Comparison of ENCODE assay signal across 8 cellular contexts in the genomic region with DNA sequence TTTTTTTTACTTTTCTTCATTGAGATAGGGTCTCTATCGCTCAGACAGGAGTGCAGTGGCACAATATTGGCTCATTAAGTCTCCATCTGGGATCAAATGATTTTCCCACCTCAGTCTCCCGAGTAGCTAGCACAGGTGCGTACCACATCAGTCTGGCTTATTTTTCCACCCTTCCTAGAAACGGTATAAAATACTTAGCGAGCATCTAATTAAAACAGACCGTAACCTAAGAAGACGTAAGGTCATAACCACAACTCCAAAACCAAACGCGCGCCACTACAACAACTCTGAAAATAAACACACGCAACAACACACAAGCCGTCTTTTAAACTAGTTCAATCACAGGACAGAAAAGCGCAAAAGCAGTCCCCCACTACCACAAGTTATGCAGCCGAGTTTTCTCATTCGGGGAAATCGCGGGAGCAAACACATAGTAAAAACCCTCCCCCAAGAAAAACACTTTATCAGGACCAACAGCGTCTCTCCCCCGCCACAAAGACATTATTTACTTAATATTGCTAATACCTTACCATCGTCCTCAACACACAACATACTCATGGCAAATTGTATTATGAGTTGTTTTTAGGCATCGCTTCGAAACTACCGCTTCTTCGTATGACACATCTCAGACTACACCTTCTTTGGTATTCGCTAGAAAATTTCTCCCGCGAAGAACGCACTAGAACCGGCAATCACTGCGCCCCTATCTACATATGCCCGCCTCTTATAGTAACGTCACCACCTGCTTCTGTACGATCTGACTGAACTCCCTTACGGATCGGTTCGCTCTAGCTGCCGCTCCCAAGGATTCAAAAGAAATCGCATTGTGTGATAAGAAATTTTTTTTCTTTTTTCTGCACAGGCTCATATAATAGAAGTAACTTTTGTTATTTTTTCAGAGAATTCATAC. TPM values are rescaled to one million over a fixed set of nuclear protein-coding genes. Genes with fewer than 3 reads are reported as not detected.
DNase-seq lines count a peak whose midpoint lies in the region; ATAC-seq and TF ChIP-seq lines count a peak whose summit lies in the region.

No MANE protein-coding gene starts in this region.

- in situ Hi-C loops in Panc1 (cut with HindIII; ENCODE audit: low pct_unique_long_range_greater_than_20kb, low sequenced_read_pairs): no loop called here

- H3K4me3 Mint-ChIP-seq in activated T-helper 1 cell treated with anti-CD3 and anti-CD28 coated beads, Interleukin-12 subunit alpha, Interleukin-12 subunit beta, Interleukin-2, Interleukin-4 antibody, amounts not matched to agents 30 ng/mL and 10 ng/mL and 1 ng/mL, durations not matched to agents 14 hours and 24 hours and 36 hours: peak overlapping the region; percentile 63
- peak overlapping the region; percentile 83 to 93 (median 88) for H3K4me3 Mint-ChIP-seq in naive thymus-derived CD4-positive, alpha-beta T cell
- peak overlapping the region; percentile 64 for H3K4me3 Mint-ChIP-seq in stimulated activated effector memory CD8-positive, alpha-beta T cell treated with anti-CD3 and anti-CD28 coated beads, Interleukin-12 subunit alpha, Interleukin-12 subunit beta, amount 100 ng/mL, for 72 hours

- ATAC-seq in GM21529 (IDR thresholded peaks at IDR 0.05; ENCODE audit: unreplicated experiment): peak; percentile 71
- peak; percentile 95 for ATAC-seq in Panc1
- peak; percentile 88 for ATAC-seq in naive thymus-derived CD4-positive, alpha-beta T cell
- ATAC-seq in stimulated activated effector memory CD8-positive, alpha-beta T cell treated with anti-CD3 and anti-CD28 coated beads, Interleukin-12 subunit alpha, Interleukin-12 subunit beta, amount 100 ng/mL, for 72 hours: peak; percentile 84

- H3K9me3 ChIP-seq in Panc1 (ENCODE audit: control insufficient read depth, insufficient read depth, low read depth, low read length): no peaks in the 10 kb centered on the region
- no peaks in the 10 kb centered on the region for H3K9me3 ChIP-seq in naive thymus-derived CD4-positive, alpha-beta T cell (ENCODE audit: control insufficient read depth in 2 of 3, low read length in 3 of 3)

- CTCF ChIA-PET in Panc1 (lab: Charles Lee): no interaction called here
- CTCF ChIA-PET in naive thymus-derived CD4-positive, alpha-beta T cell (lab: Charles Lee): interaction anchor here (0.7 to 1.0 kb wide), 2 partner anchors 66 to 671 kb away, joined by 3 read pairs; no protein-coding TSS in a partner anchor

- POLR2A ChIA-PET in Panc1 (lab: Charles Lee): interaction anchor here (0.7 to 1.5 kb wide), 3 partner anchors 27 to 34 kb away, joined by 3 to 4 read pairs (median 4); partner anchors contain the start of gene RAD51C
- POLR2A ChIA-PET in naive thymus-derived CD4-positive, alpha-beta T cell (lab: Charles Lee): interaction anchor here (0.7 to 2.6 kb wide), 2 partner anchors 27 to 140 kb away, joined by 3 to 30 read pairs; no protein-coding TSS in a partner anchor

- peak overlapping the region; percentile 95 for H3K27ac ChIP-seq in Panc1 (ENCODE audit: low read length)
- H3K27ac ChIP-seq in naive thymus-derived CD4-positive, alpha-beta T cell (ENCODE audit: low read depth, low read length): peak overlapping the region; percentile 82

- TSS peak; percentile 100 for BruUV-seq in Panc1 (replicated peaks; lab: Mats Ljungman, UMichigan)

- DNase-seq in DMS 273 treated with DMSO at 0.1 percent for 48 hours (lab: John Stamatoyannopoulos, UW) (peak; percentile 99), KG1 (lab: John Stamatoyannopoulos, UW) (peak; percentile 54), Panc1 (ENCODE audit: low read depth, low spot score) (peak; percentile 93), fibroblast of mammary gland (ENCODE audit: low read depth) (peak; percentile 97)
- peak; percentile 74 for DNase-seq in activated T-helper 1 cell treated with anti-CD3 and anti-CD28 coated beads, Interleukin-12 subunit alpha, Interleukin-12 subunit beta, Interleukin-2, Interleukin-4 antibody, amounts not matched to agents 30 ng/mL and 10 ng/mL and 1 ng/mL, durations not matched to agents 14 hours and 24 hours and 36 hours (ENCODE audit: low spot score)
- peak; percentile 47 to 89 (median 82) for DNase-seq in naive thymus-derived CD4-positive, alpha-beta T cell
- DNase-seq in stimulated activated effector memory CD8-positive, alpha-beta T cell treated with anti-CD3 and anti-CD28 coated beads, Interleukin-12 subunit alpha, Interleukin-12 subunit beta, amount 100 ng/mL, for 72 hours (ENCODE audit: low spot score in 2 of 2): peak; percentile 76 to 91

- no peaks in the 10 kb centered on the region for H3K27me3 ChIP-seq in Panc1 (ENCODE audit: control insufficient read depth, insufficient read depth, low read length)
- no peaks in the 10 kb centered on the region for H3K27me3 ChIP-seq in naive thymus-derived CD4-positive, alpha-beta T cell (ENCODE audit: control insufficient read depth in 2 of 2, insufficient read depth in 2 of 2, low read length in 2 of 2)

- no peaks in the 10 kb centered on the region for H3K9me3 Mint-ChIP-seq in activated T-helper 1 cell treated with anti-CD3 and anti-CD28 coated beads, Interleukin-12 subunit alpha, Interleukin-12 subunit beta, Interleukin-2, Interleukin-4 antibody, amounts not matched to agents 30 ng/mL and 10 ng/mL and 1 ng/mL, durations not matched to agents 14 hours and 24 hours and 36 hours
- H3K9me3 Mint-ChIP-seq in naive thymus-derived CD4-positive, alpha-beta T cell: peaks cover 0 to 11% (median 0%) of the 10 kb centered on the region in 11 donors
- no peaks in the 10 kb centered on the region for H3K9me3 Mint-ChIP-seq in stimulated activated effector memory CD8-positive, alpha-beta T cell treated with anti-CD3 and anti-CD28 coated beads, Interleukin-12 subunit alpha, Interleukin-12 subunit beta, amount 100 ng/mL, for 72 hours

- H3K4me3 ChIP-seq in Panc1 (ENCODE audit: low read depth in 2 of 2, low read length in 2 of 2): peak overlapping the region; percentile 43 to 56
- H3K4me3 ChIP-seq in fibroblast of mammary gland (ENCODE audit: control insufficient read depth, low read depth, low read length): peak overlapping the region; percentile 44
- H3K4me3 ChIP-seq in naive thymus-derived CD4-positive, alpha-beta T cell (ENCODE audit: low read length): peak overlapping the region; percentile 44

- peaks cover 7% of the 10 kb centered on the region for H3K27me3 Mint-ChIP-seq in activated T-helper 1 cell treated with anti-CD3 and anti-CD28 coated beads, Interleukin-12 subunit alpha, Interleukin-12 subunit beta, Interleukin-2, Interleukin-4 antibody, amounts not matched to agents 30 ng/mL and 10 ng/mL and 1 ng/mL, durations not matched to agents 14 hours and 24 hours and 36 hours (ENCODE audit: insufficient read depth)
- H3K27me3 Mint-ChIP-seq in naive thymus-derived CD4-positive, alpha-beta T cell: peaks cover 0 to 11% (median 0%) of the 10 kb centered on the region in 5 donors

- intact Hi-C loops in Panc1 (cut with micrococcal nuclease; ENCODE audit: unreplicated experiment): loop anchor here (1.0 kb wide), 1 partner anchor 28 kb away; no protein-coding TSS in a partner anchor
- intact Hi-C loops in activated T-helper 1 cell treated with anti-CD3 and anti-CD28 coated beads, Interleukin-12 subunit alpha, Interleukin-12 subunit beta, Interleukin-2, Interleukin-4 antibody, amounts not matched to agents 30 ng/mL and 10 ng/mL and 1 ng/mL, durations not matched to agents 14 hours and 24 hours and 36 hours (cut with micrococcal nuclease): loop anchor here (1.0 to 2.0 kb wide), 9 partner anchors 28 to 496 kb away; partner anchors contain the start of genes MTMR4, PRR11, RAD51C and SKA2
- intact Hi-C loops in naive thymus-derived CD4-positive, alpha-beta T cell (cut with micrococcal nuclease): loop anchor here (1.0 kb wide), 6 partner anchors 27 to 496 kb away; partner anchors contain the start of genes RAD51C (in 2 of the 2), TEX14 (in 2 of the 2), MTMR4 (in 1 of the 2) and PRR11 (in 1 of the 2)

- TF ChIP-seq CTCF in Panc1 (IDR thresholded peaks at IDR 0.05) (no peak), fibroblast of mammary gland (conservative IDR thresholded peaks at IDR 0.05; ENCODE audit: control insufficient read depth, insufficient read depth, low read depth, low read length) (no peak)

- H3K36me3 Mint-ChIP-seq in activated T-helper 1 cell treated with anti-CD3 and anti-CD28 coated beads, Interleukin-12 subunit alpha, Interleukin-12 subunit beta, Interleukin-2, Interleukin-4 antibody, amounts not matched to agents 30 ng/mL and 10 ng/mL and 1 ng/mL, durations not matched to agents 14 hours and 24 hours and 36 hours (ENCODE audit: low read depth): no peaks in the 10 kb centered on the region
- no peaks in the 10 kb centered on the region for H3K36me3 Mint-ChIP-seq in naive thymus-derived CD4-positive, alpha-beta T cell
- H3K36me3 Mint-ChIP-seq in stimulated activated effector memory CD8-positive, alpha-beta T cell treated with anti-CD3 and anti-CD28 coated beads, Interleukin-12 subunit alpha, Interleukin-12 subunit beta, amount 100 ng/mL, for 72 hours: peaks cover 20% of the 10 kb centered on the region

- peaks cover 25% of the 10 kb centered on the region for H3K4me1 Mint-ChIP-seq in activated T-helper 1 cell treated with anti-CD3 and anti-CD28 coated beads, Interleukin-12 subunit alpha, Interleukin-12 subunit beta, Interleukin-2, Interleukin-4 antibody, amounts not matched to agents 30 ng/mL and 10 ng/mL and 1 ng/mL, durations not matched to agents 14 hours and 24 hours and 36 hours (ENCODE audit: low read depth)
- H3K4me1 Mint-ChIP-seq in naive thymus-derived CD4-positive, alpha-beta T cell: peaks cover 10 to 20% (median 15%) of the 10 kb centered on the region in 7 donors
- peaks cover 20% of the 10 kb centered on the region for H3K4me1 Mint-ChIP-seq in stimulated activated effector memory CD8-positive, alpha-beta T cell treated with anti-CD3 and anti-CD28 coated beads, Interleukin-12 subunit alpha, Interleukin-12 subunit beta, amount 100 ng/mL, for 72 hours

- peak overlapping the region; percentile 97 for H3K27ac Mint-ChIP-seq in activated T-helper 1 cell treated with anti-CD3 and anti-CD28 coated beads, Interleukin-12 subunit alpha, Interleukin-12 subunit beta, Interleukin-2, Interleukin-4 antibody, amounts not matched to agents 30 ng/mL and 10 ng/mL and 1 ng/mL, durations not matched to agents 14 hours and 24 hours and 36 hours
- peak overlapping the region; percentile 94 to 100 (median 97) for H3K27ac Mint-ChIP-seq in naive thymus-derived CD4-positive, alpha-beta T cell
- peak overlapping the region; percentile 100 for H3K27ac Mint-ChIP-seq in stimulated activated effector memory CD8-positive, alpha-beta T cell treated with anti-CD3 and anti-CD28 coated beads, Interleukin-12 subunit alpha, Interleukin-12 subunit beta, amount 100 ng/mL, for 72 hours

- H3K4me1 ChIP-seq in Panc1 (ENCODE audit: control insufficient read depth, insufficient read depth, low read length): no peaks in the 10 kb centered on the region
- H3K4me1 ChIP-seq in naive thymus-derived CD4-positive, alpha-beta T cell (ENCODE audit: control insufficient read depth in 2 of 2, insufficient read depth in 2 of 2, low read length in 2 of 2): no peaks in the 10 kb centered on the region

- H3K36me3 ChIP-seq in Panc1 (ENCODE audit: control insufficient read depth, insufficient read depth, low read length): no peaks in the 10 kb centered on the region
- H3K36me3 ChIP-seq in naive thymus-derived CD4-positive, alpha-beta T cell (ENCODE audit: control insufficient read depth in 2 of 3, insufficient read depth in 3 of 3, low read length in 3 of 3): no peaks in the 10 kb centered on the region

RNA-seq across cellular contexts. Expression of gene TEX14, which starts 32.8 kb away (rescaled TPM):
- total RNA-seq in Panc1 (2021; ENCODE audit: unreplicated experiment): not detected
- not detected for polyA plus RNA-seq in Panc1 (2012; ENCODE audit: insufficient read length)
- total RNA-seq in activated T-helper 1 cell treated with anti-CD3 and anti-CD28 coated beads, Interleukin-12 subunit alpha, Interleukin-12 subunit beta, Interleukin-2, Interleukin-4 antibody, amounts not matched to agents 30 ng/mL and 10 ng/mL and 1 ng/mL, durations not matched to agents 14 hours and 24 hours and 36 hours: 0.13 and 0.17 TPM in 2 replicates
- 1 to 10 TPM in 1 of 5 experiments, under 1 TPM in 4; 0.17 to 2.4 (median 0.54) TPM for total RNA-seq in naive thymus-derived CD4-positive, alpha-beta T cell
- polyA plus RNA-seq in naive thymus-derived CD4-positive, alpha-beta T cell: not detected

RNA-seq across cellular contexts. Expression of gene RAD51C, which starts 33.3 kb away (rescaled TPM):
- 19.9 TPM for total RNA-seq in Panc1 (2021; ENCODE audit: unreplicated experiment)
- polyA plus RNA-seq in Panc1 (2012; ENCODE audit: insufficient read length): 10.5 TPM
- 86.3 and 91.2 TPM in 2 replicates for total RNA-seq in activated T-helper 1 cell treated with anti-CD3 and anti-CD28 coated beads, Interleukin-12 subunit alpha, Interleukin-12 subunit beta, Interleukin-2, Interleukin-4 antibody, amounts not matched to agents 30 ng/mL and 10 ng/mL and 1 ng/mL, durations not matched to agents 14 hours and 24 hours and 36 hours
- 10 to 100 TPM; 11.4 to 52.6 (median 27.8) TPM for total RNA-seq in naive thymus-derived CD4-positive, alpha-beta T cell
- 10 to 100 TPM; 46.5 to 57.9 TPM for polyA plus RNA-seq in naive thymus-derived CD4-positive, alpha-beta T cell

Comparison
In these comparisons a context has a peak if more than half of its experiments do, and no peak if none do; other contexts are left out.
1. Peak in every context shown above with its lines: DNase-seq, ATAC-seq, H3K4me3 ChIP-seq and H3K27ac ChIP-seq.